Comparison of ENCODE assay signal across 14 cellular contexts in genomic region chr17:65595071-65595655, GRCh38. TPM values are rescaled to one million over a fixed set of nuclear protein-coding genes. Genes with fewer than 3 reads are reported as not detected.
DNase-seq lines count a peak whose midpoint lies in the region; ATAC-seq lines count a peak whose summit lies in the region.
"Had no signal": no experiment of that assay in that cellular context is flagged by ENCODE, and none has a peak within 500 bp of the region (broad histone marks: within the 10 kb centered on the region; RNA-seq: fewer than 3 reads in every experiment).

No MANE protein-coding gene starts in this region.

- H3K4ac ChIP-seq in neuronal stem cell (ENCODE audit: low read length): no peak overlapping the region

- no peak overlapping the region for H3K9ac ChIP-seq in HUES6 (ENCODE audit: low read length)
- no peak overlapping the region for H3K9ac ChIP-seq in neuronal stem cell (ENCODE audit: low read depth, low read length, poor library complexity)

- H3K18ac ChIP-seq in neuronal stem cell (ENCODE audit: low read length): no peak overlapping the region

- H2BK120ac ChIP-seq in neuronal stem cell (ENCODE audit: low read depth, low read length): no peak overlapping the region

- 73 to 79% methylated on average over 3 of the region's 4 CpGs for WGBS in ectodermal cell, 2 experiments
- WGBS in neuronal stem cell (ENCODE audit: extremely low coverage in 2 of 2, insufficient read length in 2 of 2, insufficient replicate concordance in 1 of 2), 2 donors: no CpG with 5 or more reads among the region's 4 CpGs

- H2BK12ac ChIP-seq in neuronal stem cell (ENCODE audit: low read length): no peak overlapping the region

- H4K8ac ChIP-seq in neuronal stem cell (ENCODE audit: low read depth, low read length): no peak overlapping the region

- DNase-seq in ELF-1 (ENCODE audit: low read depth, low spot score) (peak; percentile 32), neuronal stem cell (ENCODE audit: low spot score) (no peak), posterior vena cava (ENCODE audit: low spot score) (no peak)
- no peak for DNase-seq in central memory CD4-positive, alpha-beta T cell
- DNase-seq: activated gamma-delta T cell treated with Interleukin-2 at 50 U/mL for 16 hours; CD8-positive, alpha-beta T cell; effector memory CD8-positive, alpha-beta T cell; foreskin melanocyte; NCI-H1436 treated with DMSO at 0.1 percent for 48 hours; SJCRH30; stimulated activated naive B cell treated with anti-CD40 and anti-IgM and Interleukin-4, amounts not matched to agents 10 μg/mL and 1 μg/mL and 100 μg/mL, for 72 hours had no signal

- H3K79me1 ChIP-seq in neuronal stem cell (ENCODE audit: low read depth, low read length): no peaks in the 10 kb centered on the region

- peak overlapping the region; percentile 60; the same call in 1 of the 2 replicates for H3K27ac ChIP-seq in HUES6 (ENCODE audit: low read depth, low read length)
- peak overlapping the region; percentile 88 for H3K27ac ChIP-seq in ectodermal cell (ENCODE audit: insufficient read depth, low read depth, low read length, poor library complexity, severe bottlenecking)
- H3K27ac ChIP-seq in neuronal stem cell (replicated peaks; ENCODE audit: low read length): no peak overlapping the region
- H3K27ac ChIP-seq: SJCRH30 had no signal

- H3K4me2 ChIP-seq in neuronal stem cell (ENCODE audit: insufficient read depth, low read length, poor library complexity, severe bottlenecking): no peak overlapping the region

- H2AFZ ChIP-seq in neuronal stem cell (ENCODE audit: low read length): peak overlapping the region; percentile 70

- ATAC-seq in HG03108 (IDR thresholded peaks at IDR 0.05; ENCODE audit: unreplicated experiment): no peak
- ATAC-seq: CD8-positive, alpha-beta T cell; effector memory CD8-positive, alpha-beta T cell; stimulated activated naive B cell treated with anti-CD40 and anti-IgM and Interleukin-4, amounts not matched to agents 10 μg/mL and 1 μg/mL and 100 μg/mL, for 72 hours had no signal

- no peak overlapping the region for H2BK15ac ChIP-seq in neuronal stem cell (ENCODE audit: low read length)

- no peak overlapping the region for H3K4me3 ChIP-seq in HUES6 (ENCODE audit: low read depth, low read length)
- no peak overlapping the region for H3K4me3 ChIP-seq in ectodermal cell (ENCODE audit: insufficient read depth, low read depth, low read length)
- H3K4me3 ChIP-seq in neuronal stem cell (ENCODE audit: low read length in 2 of 2): no peak overlapping the region
- H3K4me3 ChIP-seq: SJCRH30 had no signal

- H3K9me3 ChIP-seq in HUES6 (ENCODE audit: control insufficient read depth, insufficient read depth, low read depth, low read length) (no peaks in the 10 kb centered on the region), ectodermal cell (ENCODE audit: control insufficient read depth, low read length) (no peaks in the 10 kb centered on the region), neuronal stem cell (replicated peaks in 1 of 2; ENCODE audit: control insufficient read depth in 2 of 2, insufficient read depth in 1 of 2, low read depth in 1 of 2, low read length in 2 of 2) (peaks cover 0 to 2% of the 10 kb centered on the region in 2 donors)
- H3K9me3 ChIP-seq: SJCRH30 had no signal

- H3K27me3 ChIP-seq in HUES6 (ENCODE audit: control insufficient read depth, insufficient read depth, low read length): no peaks in the 10 kb centered on the region
- no peaks in the 10 kb centered on the region for H3K27me3 ChIP-seq in ectodermal cell (ENCODE audit: control insufficient read depth, insufficient read depth, low read length, poor library complexity, severe bottlenecking)
- peaks cover 0 to 15% (median 0%) of the 10 kb centered on the region in 3 experiments for H3K27me3 ChIP-seq in neuronal stem cell (ENCODE audit: control insufficient read depth in 3 of 3, insufficient read depth in 3 of 3, low read depth in 1 of 3, low read length in 3 of 3)
- H3K27me3 ChIP-seq: SJCRH30 had no signal

- intact Hi-C loops in posterior vena cava (cut with DNase I): no loop called here

- H2AK5ac ChIP-seq in neuronal stem cell (ENCODE audit: low read depth, low read length): no peak overlapping the region

- no peaks in the 10 kb centered on the region for H3K36me3 ChIP-seq in HUES6 (ENCODE audit: control insufficient read depth, insufficient read depth, low read length)
- no peaks in the 10 kb centered on the region for H3K36me3 ChIP-seq in ectodermal cell (ENCODE audit: control insufficient read depth, insufficient read depth, low read length)
- H3K36me3 ChIP-seq in neuronal stem cell (replicated peaks in 1 of 2; ENCODE audit: control insufficient read depth in 2 of 2, insufficient read depth in 2 of 2, low read length in 2 of 2): no peaks in the 10 kb centered on the region
- H3K36me3 ChIP-seq: SJCRH30 had no signal

- no peak overlapping the region for H3K14ac ChIP-seq in neuronal stem cell (ENCODE audit: low read length)

- H2BK5ac ChIP-seq in neuronal stem cell (ENCODE audit: low read length): no peak overlapping the region

- no peak overlapping the region for H3K23ac ChIP-seq in neuronal stem cell (ENCODE audit: low read depth, low read length, poor library complexity)

- peaks cover 34% of the 10 kb centered on the region for H3K4me1 ChIP-seq in HUES6 (ENCODE audit: control insufficient read depth, insufficient read depth, low read length)
- H3K4me1 ChIP-seq in ectodermal cell (ENCODE audit: control insufficient read depth, insufficient read depth, low read length): peaks cover 33% of the 10 kb centered on the region
- H3K4me1 ChIP-seq in neuronal stem cell (ENCODE audit: control insufficient read depth in 2 of 2, insufficient read depth in 1 of 2, low read depth in 1 of 2, low read length in 2 of 2): peaks cover 11 to 15% of the 10 kb centered on the region in 2 donors
- H3K4me1 ChIP-seq: SJCRH30 had no signal

- H4K91ac ChIP-seq in neuronal stem cell (ENCODE audit: low read depth, low read length, poor library complexity): no peak overlapping the region

RNA-seq across cellular contexts. Expression of gene AXIN2, which starts 33.7 kb away (rescaled TPM):
- 208 TPM for polyA plus RNA-seq in ectodermal cell (2013, experiment 1 of 4)
- 212 TPM for polyA plus RNA-seq in ectodermal cell (2013, experiment 2 of 4)
- polyA plus RNA-seq in ectodermal cell (2013, experiment 3 of 4): 156 TPM
- polyA plus RNA-seq in ectodermal cell (2013, experiment 4 of 4): 171 TPM
- polyA plus RNA-seq in neuronal stem cell (2013, experiment 1 of 2): 7.2 TPM
- polyA plus RNA-seq in neuronal stem cell (2013, experiment 2 of 2): 7.1 TPM
- total RNA-seq in posterior vena cava: 10 to 100 TPM; 21.2 to 23.5 TPM
